Comparison of ENCODE assay signal across 9 cellular contexts in genomic region chr22:39679652-39680051, GRCh38.
"Had no signal": no experiment of that assay in that cellular context is flagged by ENCODE, and none has a peak within 500 bp of the region (broad histone marks: within the 10 kb centered on the region; RNA-seq: fewer than 3 reads in every experiment).

No MANE protein-coding gene starts in this region.

- H3K4me3 Mint-ChIP-seq: GM23338, H9, HFFc6 had no signal

- H3K27ac ChIP-seq: GM23248 had no signal

- H3K4me2 ChIP-seq: GM23338 had no signal

- DNase-seq: GM23248, GOT3, H7, H9, HCEC 1CT, HFFc6 had no signal

- H3K4me3 ChIP-seq: GM23248, GM23338, HAP-1 had no signal

- H3K36me3 ChIP-seq: HAP-1 had no signal

- H2AFZ ChIP-seq: GM23248, GM23338 had no signal

- H3K9me3 ChIP-seq: HAP-1 had no signal

- H3K9ac ChIP-seq: GM23248 had no signal

- ATAC-seq: GM23338, HCT116 had no signal

- H3K4me1 ChIP-seq: HAP-1 had no signal

- H3K9me3 Mint-ChIP-seq: GM23338, H9, HFFc6 had no signal

- H3K27ac Mint-ChIP-seq: GM23338, H9, HFFc6 had no signal
